In genomic region chr22:39317084-39317755, GRCh38 we compare ENCODE assay signal across 8 cellular contexts. TPM values are rescaled to one million over a fixed set of nuclear protein-coding genes. Genes with fewer than 3 reads are reported as not detected.
DNase-seq lines count a peak whose midpoint lies in the region; ATAC-seq and TF ChIP-seq lines count a peak whose summit lies in the region.

No MANE protein-coding gene starts in this region.

- H3K9me3 Mint-ChIP-seq in activated CD4-positive, alpha-beta memory T cell treated with anti-CD3 and anti-CD28 coated beads, Interleukin-2, amount 10 ng/mL, durations not matched to agents 7 days and 5 days, result no peaks in the 10 kb centered on the region
- peaks cover 18% of the 10 kb centered on the region for H3K9me3 Mint-ChIP-seq in glutamatergic neuron (ENCODE audit: unreplicated experiment)

- H3K4me1 Mint-ChIP-seq in activated CD4-positive, alpha-beta memory T cell treated with anti-CD3 and anti-CD28 coated beads, Interleukin-2, amount 10 ng/mL, durations not matched to agents 7 days and 5 days, result peaks cover 59% of the 10 kb centered on the region
- peaks cover 17% of the 10 kb centered on the region for H3K4me1 Mint-ChIP-seq in glutamatergic neuron (ENCODE audit: low read depth, unreplicated experiment)

- ATAC-seq in stimulated activated naive CD8-positive, alpha-beta T cell treated with anti-CD3 and anti-CD28 coated beads, Interleukin-15, Interleukin-2, amounts not matched to agents 100 U/mL and 50 U/mL, for 24 hours, result no peak
- no peak for ATAC-seq in HG02610 (IDR thresholded peaks at IDR 0.05; ENCODE audit: unreplicated experiment)

- H3K36me3 Mint-ChIP-seq in activated CD4-positive, alpha-beta memory T cell treated with anti-CD3 and anti-CD28 coated beads, Interleukin-2, amount 10 ng/mL, durations not matched to agents 7 days and 5 days (ENCODE audit: low read depth), result peaks cover 74% of the 10 kb centered on the region
- no peaks in the 10 kb centered on the region for H3K36me3 Mint-ChIP-seq in glutamatergic neuron (ENCODE audit: unreplicated experiment)

- H3K27me3 Mint-ChIP-seq in activated CD4-positive, alpha-beta memory T cell treated with anti-CD3 and anti-CD28 coated beads, Interleukin-2, amount 10 ng/mL, durations not matched to agents 7 days and 5 days, result no peaks in the 10 kb centered on the region
- peaks cover 6% of the 10 kb centered on the region for H3K27me3 Mint-ChIP-seq in glutamatergic neuron (ENCODE audit: unreplicated experiment)

- POLR2A ChIA-PET in activated CD4-positive, alpha-beta memory T cell treated with anti-CD3 and anti-CD28 coated beads, Interleukin-2, amount 10 ng/mL, durations not matched to agents 7 days and 5 days (lab: Charles Lee), result interaction anchor here (0.9 to 7.4 kb wide), 24 partner anchors 7 to 561 kb away, joined by 3 to 134 read pairs (median 5); partner anchors contain the start of genes ATF4, CBX6, CBX7 and MIEF1

- TF ChIP-seq CTCF in glutamatergic neuron (IDR thresholded peaks at IDR 0.05; ENCODE audit: partially characterized antibody, unreplicated experiment), result no peak

- H3K27ac Mint-ChIP-seq in activated CD4-positive, alpha-beta memory T cell treated with anti-CD3 and anti-CD28 coated beads, Interleukin-2, amount 10 ng/mL, durations not matched to agents 7 days and 5 days, result peak overlapping the region; percentile 96
- H3K27ac Mint-ChIP-seq in glutamatergic neuron (ENCODE audit: unreplicated experiment), result no peak overlapping the region

- DNase-seq in stimulated activated naive CD4-positive, alpha-beta T cell treated with Interleukin-2 at 50 U/mL for 16 hours (lab: John Stamatoyannopoulos, UW), result peak; percentile 15
- no peak for DNase-seq in stimulated activated naive CD4-positive, alpha-beta T cell (lab: John Stamatoyannopoulos, UW)
- peak; percentile 58 for DNase-seq in activated CD4-positive, alpha-beta memory T cell treated with anti-CD3 and anti-CD28 coated beads, Interleukin-2, amount 10 ng/mL, durations not matched to agents 7 days and 5 days
- no peak for DNase-seq in glutamatergic neuron
- DNase-seq in stimulated activated naive CD8-positive, alpha-beta T cell treated with anti-CD3 and anti-CD28 coated beads, Interleukin-15, Interleukin-2, amounts not matched to agents 100 U/mL and 50 U/mL, for 24 hours, result peak; percentile 38
- no peak for DNase-seq in NCI-H1417 treated with DMSO at 0.1 percent for 48 hours (lab: John Stamatoyannopoulos, UW)
- DNase-seq in A172 (ENCODE audit: low spot score), result no peak

- CTCF ChIA-PET in activated CD4-positive, alpha-beta memory T cell treated with anti-CD3 and anti-CD28 coated beads, Interleukin-2, amount 10 ng/mL, durations not matched to agents 7 days and 5 days (lab: Charles Lee), result interaction anchor here (1.2 to 8.1 kb wide), 12 partner anchors 10 to 447 kb away, joined by 3 to 115 read pairs (median 10); partner anchors contain the start of genes CBX6, CBX7 and TAB1

- peak overlapping the region; percentile 95 for H3K4me3 Mint-ChIP-seq in activated CD4-positive, alpha-beta memory T cell treated with anti-CD3 and anti-CD28 coated beads, Interleukin-2, amount 10 ng/mL, durations not matched to agents 7 days and 5 days
- peak overlapping the region; percentile 99 for H3K4me3 Mint-ChIP-seq in glutamatergic neuron (ENCODE audit: unreplicated experiment)

RNA-seq across cellular contexts. Expression of gene RPL3, which starts 2.2 kb away (rescaled TPM):
- total RNA-seq in activated CD4-positive, alpha-beta memory T cell treated with anti-CD3 and anti-CD28 coated beads, Interleukin-2, amount 10 ng/mL, durations not matched to agents 7 days and 5 days, result 1,000 to 10,000 TPM; 1,526 to 1,529 TPM
- total RNA-seq in glutamatergic neuron (ENCODE audit: unreplicated experiment), result 1,061 TPM
- total RNA-seq in A172 (2014; rRNA removed; shearing (Covaris generic)), result 867 and 969 TPM in 2 replicates

RNA-seq across cellular contexts. Expression of gene SYNGR1, which starts 32.6 kb away (rescaled TPM):
- total RNA-seq in activated CD4-positive, alpha-beta memory T cell treated with anti-CD3 and anti-CD28 coated beads, Interleukin-2, amount 10 ng/mL, durations not matched to agents 7 days and 5 days, result under 1 TPM in 1 of 2 experiments, not detected in 1; 0.15 TPM
- 49.5 TPM for total RNA-seq in glutamatergic neuron (ENCODE audit: unreplicated experiment)
- 2.4 and 2.9 TPM in 2 replicates for total RNA-seq in A172 (2014; rRNA removed; shearing (Covaris generic))

Comparison
In these comparisons a context has a peak if more than half of its experiments do, and no peak if none do; other contexts are left out.
1. DNase-seq: peak in stimulated activated naive CD4-positive, alpha-beta T cell treated with Interleukin-2 at 50 U/mL for 16 hours (single experiment), activated CD4-positive, alpha-beta memory T cell treated with anti-CD3 and anti-CD28 coated beads, Interleukin-2, amount 10 ng/mL, durations not matched to agents 7 days and 5 days (single experiment) and stimulated activated naive CD8-positive, alpha-beta T cell treated with anti-CD3 and anti-CD28 coated beads, Interleukin-15, Interleukin-2, amounts not matched to agents 100 U/mL and 50 U/mL, for 24 hours (single experiment); none in stimulated activated naive CD4-positive, alpha-beta T cell (0 of 6), glutamatergic neuron (single experiment), NCI-H1417 treated with DMSO at 0.1 percent for 48 hours (single experiment) and A172 (single experiment).
2. RNA of gene SYNGR1, which starts 32.6 kb away (total RNA-seq): 49.5 TPM in glutamatergic neuron (single experiment); 2.4 to 2.9 TPM in A172 and 0.15 TPM in activated CD4-positive, alpha-beta memory T cell treated with anti-CD3 and anti-CD28 coated beads, Interleukin-2, amount 10 ng/mL, durations not matched to agents 7 days and 5 days; every median in the first group is over 10 times any median in the second.